Comparison of ENCODE assay signal across 23 cellular contexts in genomic region chr2:235946590-235946989, GRCh38.
"Had no signal": no experiment of that assay in that cellular context is flagged by ENCODE, and none has a peak within 500 bp of the region (broad histone marks: within the 10 kb centered on the region; RNA-seq: fewer than 3 reads in every experiment).

No MANE protein-coding gene starts in this region.

- H3K36me3 Mint-ChIP-seq: activated naive CD4-positive, alpha-beta T cell treated with anti-CD3 and anti-CD28 coated beads, Interleukin-2, amount 50 U/mL, for 72 hours; naive B cell had no signal

- DNase-seq: activated CD4-positive, alpha-beta T cell treated with anti-CD3 and anti-CD28 coated beads for 4 hours; activated CD4-positive, alpha-beta T cell treated with anti-CD3 and anti-CD28 coated beads, Interleukin-2, amount 50 U/mL, for 4 hours; activated naive CD4-positive, alpha-beta T cell; activated T-cell treated with anti-CD3 and anti-CD28 coated beads for 4 hours; activated T-cell treated with anti-CD3 and anti-CD28 coated beads, Interleukin-2, amount 50 U/mL, for 72 hours; dermis blood vessel endothelial cell; effector CD8-positive, alpha-beta T cell; glutamatergic neuron; left colon; mammary epithelial cell; naive B cell; nephron progenitor cell; ovary; retina; stimulated activated naive CD4-positive, alpha-beta T cell; tibial artery; upper lobe of right lung had no signal

- H3K4me1 Mint-ChIP-seq: naive B cell had no signal

- H3K27me3 ChIP-seq: breast epithelium, ovary, suprapubic skin, tibial artery, upper lobe of right lung had no signal

- H3K27me3 Mint-ChIP-seq: central memory CD8-positive, alpha-beta T cell had no signal

- H3K27ac Mint-ChIP-seq: activated naive CD4-positive, alpha-beta T cell treated with anti-CD3 and anti-CD28 coated beads, Interleukin-2, amount 50 U/mL, for 72 hours; activated T-cell treated with anti-CD3 and anti-CD28 coated beads, Interleukin-2, amount 50 U/mL, for 72 hours; naive B cell; nephron progenitor cell; T-helper 2 cell treated with Interferon-gamma antibody and Interleukin-4, amounts not matched to agents 5 μg/mL and 100 μg/mL, for 36 hours had no signal

- H3K4me1 ChIP-seq: breast epithelium, prostate gland, suprapubic skin, upper lobe of right lung had no signal

- H3K9me3 ChIP-seq: breast epithelium, ovary, prostate gland, suprapubic skin, tibial artery, upper lobe of right lung had no signal

- ATAC-seq: activated naive CD4-positive, alpha-beta T cell treated with anti-CD3 and anti-CD28 coated beads, Interleukin-2, amount 50 U/mL, for 72 hours; activated T-cell treated with anti-CD3 and anti-CD28 coated beads, Interleukin-2, amount 50 U/mL, for 72 hours; left colon; upper lobe of right lung had no signal

- H3K9me3 Mint-ChIP-seq: activated naive CD4-positive, alpha-beta T cell treated with anti-CD3 and anti-CD28 coated beads, Interleukin-2, amount 50 U/mL, for 72 hours; activated T-cell treated with anti-CD3 and anti-CD28 coated beads, Interleukin-2, amount 50 U/mL, for 72 hours; central memory CD8-positive, alpha-beta T cell; nephron progenitor cell; T-helper 2 cell treated with Interferon-gamma antibody and Interleukin-4, amounts not matched to agents 5 μg/mL and 100 μg/mL, for 36 hours had no signal

- H3K4me3 Mint-ChIP-seq: activated T-cell treated with anti-CD3 and anti-CD28 coated beads, Interleukin-2, amount 50 U/mL, for 72 hours; central memory CD8-positive, alpha-beta T cell; nephron progenitor cell; T-helper 2 cell treated with Interferon-gamma antibody and Interleukin-4, amounts not matched to agents 5 μg/mL and 100 μg/mL, for 36 hours had no signal

- H3K27ac ChIP-seq: breast epithelium, ovary, prostate gland, suprapubic skin, tibial artery, upper lobe of right lung had no signal
